In the genomic region with DNA sequence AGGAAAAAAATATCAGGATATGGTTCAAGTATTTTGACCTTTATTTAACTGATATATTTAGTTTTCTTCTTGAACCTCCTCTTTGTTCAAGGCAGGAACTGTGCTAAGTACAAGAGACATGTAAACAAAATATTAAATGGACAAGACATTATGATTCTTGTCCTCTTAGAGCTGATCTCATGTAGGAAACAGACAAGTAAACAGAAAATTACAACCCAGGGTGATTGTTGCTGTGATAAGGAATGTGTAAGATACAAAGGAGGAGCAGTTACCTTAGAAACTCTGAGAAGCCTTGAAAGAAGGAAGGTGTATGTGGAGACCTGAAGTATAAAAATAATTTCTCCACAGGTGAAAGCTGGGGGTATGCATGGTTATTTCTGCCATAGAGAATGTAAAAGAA, we compare ENCODE assay signal across 21 cellular contexts. TPM values are rescaled to one million over a fixed set of nuclear protein-coding genes. Genes with fewer than 3 reads are reported as not detected.
"Had no signal": no experiment of that assay in that cellular context is flagged by ENCODE, and none has a peak within 500 bp of the region (broad histone marks: within the 10 kb centered on the region; RNA-seq: fewer than 3 reads in every experiment).

No MANE protein-coding gene starts in this region.

- H3K4me3 ChIP-seq: cardiac muscle cell, left ventricle myocardium inferior, ovary, psoas muscle, tibial artery had no signal

- FAIRE-seq: endometrium, urothelium cell line had no signal

- H3K4me1 Mint-ChIP-seq: immature natural killer cell; nephron; stimulated activated naive CD8-positive, alpha-beta T cell treated with anti-CD3 and anti-CD28 coated beads, Interleukin-15, amount 100 ng/mL, for 72 hours had no signal

- H3K4me1 ChIP-seq: foreskin keratinocyte, left ventricle myocardium inferior, tibial artery had no signal

- H3K27me3 Mint-ChIP-seq: stimulated activated naive CD8-positive, alpha-beta T cell treated with anti-CD3 and anti-CD28 coated beads, Interleukin-15, amount 100 ng/mL, for 72 hours had no signal

- H3K9me3 ChIP-seq: left ventricle myocardium inferior, neutrophil, ovary, psoas muscle, tibial artery had no signal

- DNase-seq: activated naive CD4-positive, alpha-beta T cell treated with Interleukin-2 at 50 U/mL for 16 hours; activated T-cell treated with anti-CD3 and anti-CD28 coated beads, Interleukin-2, amount 50 U/mL, for 1 hour; cortex of kidney; foreskin keratinocyte; immature natural killer cell; left ventricle myocardium inferior; mammary epithelial cell; ovary; psoas muscle; right cardiac atrium; stimulated activated CD4-positive, alpha-beta T cell treated with anti-CD3 and anti-CD28 coated beads, Interleukin-12 subunit alpha, Interleukin-12 subunit beta, amount 100 ng/mL, for 4 hours; stimulated activated CD4-positive, alpha-beta T cell treated with anti-CD3 and anti-CD28 coated beads, Interleukin-4, amount 100 ng/mL, for 4 hours; stimulated activated naive CD8-positive, alpha-beta T cell treated with anti-CD3 and anti-CD28 coated beads, Interleukin-15, amount 100 ng/mL, for 72 hours; tibial artery had no signal

- H3K4me3 Mint-ChIP-seq: immature natural killer cell; nephron; stimulated activated naive CD8-positive, alpha-beta T cell treated with anti-CD3 and anti-CD28 coated beads, Interleukin-15, amount 100 ng/mL, for 72 hours; T-helper 2 cell treated with Interferon-gamma antibody and Interleukin-4, amounts not matched to agents 5 μg/mL and 100 μg/mL, for 36 hours had no signal

- ATAC-seq: foreskin keratinocyte; psoas muscle; right cardiac atrium; stimulated activated naive CD8-positive, alpha-beta T cell treated with anti-CD3 and anti-CD28 coated beads, Interleukin-15, amount 100 ng/mL, for 72 hours had no signal

- H3K27ac ChIP-seq: cardiac muscle cell, foreskin keratinocyte, left ventricle myocardium inferior, neutrophil, ovary, psoas muscle, tibial artery had no signal

- H3K9me3 Mint-ChIP-seq: immature natural killer cell; nephron; stimulated activated naive CD8-positive, alpha-beta T cell treated with anti-CD3 and anti-CD28 coated beads, Interleukin-15, amount 100 ng/mL, for 72 hours; T-helper 2 cell treated with Interferon-gamma antibody and Interleukin-4, amounts not matched to agents 5 μg/mL and 100 μg/mL, for 36 hours had no signal

- H3K36me3 ChIP-seq: ovary had no signal

- H3K27me3 ChIP-seq: cardiac muscle cell, foreskin keratinocyte, neutrophil, ovary, tibial artery had no signal

- H3K27ac Mint-ChIP-seq: nephron; stimulated activated naive CD8-positive, alpha-beta T cell treated with anti-CD3 and anti-CD28 coated beads, Interleukin-15, amount 100 ng/mL, for 72 hours; T-helper 2 cell treated with Interferon-gamma antibody and Interleukin-4, amounts not matched to agents 5 μg/mL and 100 μg/mL, for 36 hours had no signal

RNA-seq across cellular contexts. Expression of a gene that starts 52.5 kb away (rescaled TPM):
- polyA plus RNA-seq: esophagus, immature natural killer cell had no signal
